In genomic region chr1:83764209-83764608, GRCh38 we compare ENCODE assay signal across 1 cellular context.
TF ChIP-seq lines count a peak whose summit lies in the region.

No MANE protein-coding gene starts in this region.

TF ChIP-seq in HepG2, 621 proteins besides CTCF, POLR2A, EP300 and RAD21 (continued from another document):
- TF ChIP-seq, protein P1, sequence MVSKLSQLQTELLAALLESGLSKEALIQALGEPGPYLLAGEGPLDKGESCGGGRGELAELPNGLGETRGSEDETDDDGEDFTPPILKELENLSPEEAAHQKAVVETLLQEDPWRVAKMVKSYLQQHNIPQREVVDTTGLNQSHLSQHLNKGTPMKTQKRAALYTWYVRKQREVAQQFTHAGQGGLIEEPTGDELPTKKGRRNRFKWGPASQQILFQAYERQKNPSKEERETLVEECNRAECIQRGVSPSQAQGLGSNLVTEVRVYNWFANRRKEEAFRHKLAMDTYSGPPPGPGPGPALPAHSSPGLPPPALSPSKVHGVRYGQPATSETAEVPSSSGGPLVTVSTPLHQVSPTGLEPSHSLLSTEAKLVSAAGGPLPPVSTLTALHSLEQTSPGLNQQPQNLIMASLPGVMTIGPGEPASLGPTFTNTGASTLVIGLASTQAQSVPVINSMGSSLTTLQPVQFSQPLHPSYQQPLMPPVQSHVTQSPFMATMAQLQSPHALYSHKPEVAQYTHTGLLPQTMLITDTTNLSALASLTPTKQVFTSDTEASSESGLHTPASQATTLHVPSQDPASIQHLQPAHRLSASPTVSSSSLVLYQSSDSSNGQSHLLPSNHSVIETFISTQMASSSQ (IDR thresholded peaks at IDR 0.05; ENCODE audit: low read depth), result no peak
- TF ChIP-seq, protein P1 (CRISPR knock-in tag; IDR thresholded peaks at IDR 0.05; ENCODE audit: borderline replicate concordance), result no peak
- TF ChIP-seq SIN3A (IDR thresholded peaks at IDR 0.05; ENCODE audit: borderline replicate concordance, low read depth, low read length) (no peak), ZNF383 (CRISPR knock-in tag; IDR thresholded peaks at IDR 0.05; ENCODE audit: borderline replicate concordance) (no peak), NCOR1 (IDR thresholded peaks at IDR 0.05; ENCODE audit: borderline replicate concordance, low read length) (no peak), RCOR2 (CRISPR knock-in tag; IDR thresholded peaks at IDR 0.05) (no peak), RXRA (CRISPR knock-in tag; IDR thresholded peaks at IDR 0.05) (no peak), ZNF251 (CRISPR knock-in tag; IDR thresholded peaks at IDR 0.05) (no peak), ZNF569 (CRISPR knock-in tag; IDR thresholded peaks at IDR 0.05; ENCODE audit: borderline replicate concordance) (no peak)
- TF ChIP-seq, protein P2, sequence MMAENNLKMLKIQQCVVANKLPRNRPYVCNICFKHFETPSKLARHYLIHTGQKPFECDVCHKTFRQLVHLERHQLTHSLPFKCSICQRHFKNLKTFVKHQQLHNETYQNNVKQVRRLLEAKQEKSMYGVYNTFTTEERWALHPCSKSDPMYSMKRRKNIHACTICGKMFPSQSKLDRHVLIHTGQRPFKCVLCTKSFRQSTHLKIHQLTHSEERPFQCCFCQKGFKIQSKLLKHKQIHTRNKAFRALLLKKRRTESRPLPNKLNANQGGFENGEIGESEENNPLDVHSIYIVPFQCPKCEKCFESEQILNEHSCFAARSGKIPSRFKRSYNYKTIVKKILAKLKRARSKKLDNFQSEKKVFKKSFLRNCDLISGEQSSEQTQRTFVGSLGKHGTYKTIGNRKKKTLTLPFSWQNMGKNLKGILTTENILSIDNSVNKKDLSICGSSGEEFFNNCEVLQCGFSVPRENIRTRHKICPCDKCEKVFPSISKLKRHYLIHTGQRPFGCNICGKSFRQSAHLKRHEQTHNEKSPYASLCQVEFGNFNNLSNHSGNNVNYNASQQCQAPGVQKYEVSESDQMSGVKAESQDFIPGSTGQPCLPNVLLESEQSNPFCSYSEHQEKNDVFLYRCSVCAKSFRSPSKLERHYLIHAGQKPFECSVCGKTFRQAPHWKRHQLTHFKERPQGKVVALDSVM (CRISPR knock-in tag; IDR thresholded peaks at IDR 0.05), result no peak
